8 cellular contexts compared by ENCODE assay signal in the genomic region with DNA sequence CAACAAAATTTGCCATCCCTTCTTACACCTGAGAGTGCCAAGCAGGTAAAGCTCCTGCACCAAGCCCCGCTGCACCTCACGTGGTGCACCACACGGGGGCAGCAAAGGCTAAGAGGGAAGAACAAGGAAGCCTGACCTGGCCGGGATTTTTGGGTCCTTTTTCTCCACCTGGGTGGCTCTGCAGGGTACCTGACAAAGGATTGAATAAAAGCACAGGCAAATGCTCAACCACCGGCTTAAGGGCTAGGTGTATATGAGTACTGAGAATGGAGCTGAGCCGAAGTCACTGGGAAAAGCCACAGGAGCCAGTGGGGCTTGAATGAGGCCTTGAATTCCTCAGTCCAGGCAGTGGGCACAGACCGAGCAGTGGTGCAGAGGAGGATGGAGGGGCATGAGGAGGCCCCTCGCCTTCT. TPM values are rescaled to one million over a fixed set of nuclear protein-coding genes. Genes with fewer than 3 reads are reported as not detected.
DNase-seq lines count a peak whose midpoint lies in the region; ATAC-seq, FAIRE-seq and TF ChIP-seq lines count a peak whose summit lies in the region.

No MANE protein-coding gene starts in this region.

- no peaks in the 10 kb centered on the region for H3K9me3 ChIP-seq in small intestine (ENCODE audit: control insufficient read depth, low read depth)

- peak; percentile 32 for DNase-seq in activated gamma-delta T cell treated with Interleukin-2 at 50 U/mL for 16 hours
- no peak for DNase-seq in activated gamma-delta T cell (lab: John Stamatoyannopoulos, UW)
- DNase-seq in NB4 (ENCODE audit: low read depth): peak; percentile 53
- peak; percentile 57 for DNase-seq in SW480 (ENCODE audit: low spot score)
- peak in 40 of 58 donors; percentile 6 to 74 (median 28) for DNase-seq in anterior cingulate cortex (lab: John Stamatoyannopoulos, UW)
- DNase-seq in hippocampal formation (lab: John Stamatoyannopoulos, UW): peak; percentile 25 to 51
- peak; percentile 77 for DNase-seq in small intestine

- ATAC-seq in GM18858 (IDR thresholded peaks at IDR 0.05; ENCODE audit: unreplicated experiment): no peak

- no peaks in the 10 kb centered on the region for H3K4me1 ChIP-seq in small intestine (ENCODE audit: control insufficient read depth in 2 of 2, insufficient read depth in 1 of 2, low read depth in 1 of 2, low read length in 1 of 2)

- H3K27ac ChIP-seq in small intestine (ENCODE audit: low read depth in 1 of 2, low read length in 1 of 2): no peak overlapping the region

- 13 to 20% (median 18%) methylated on average over 8 of the region's 8 CpGs for WGBS in small intestine, 3 donors

- FAIRE-seq in small intestine (lab: Jason Lieb, UNC): no peak

- no peaks in the 10 kb centered on the region for H3K27me3 ChIP-seq in small intestine (ENCODE audit: control insufficient read depth in 2 of 2, insufficient read depth in 2 of 2, low read length in 2 of 2)

- H3K4me3 ChIP-seq in NB4 (ENCODE audit: low read depth, low read length) (no peak overlapping the region), small intestine (ENCODE audit: low read depth in 1 of 2, low read length in 2 of 2) (no peak overlapping the region)

- no peak for TF ChIP-seq POLR2A in NB4 (IDR thresholded peaks at IDR 0.05; ENCODE audit: extremely low read depth, insufficient read length)

- H3K36me3 ChIP-seq in small intestine (ENCODE audit: control insufficient read depth in 2 of 2, insufficient read depth in 2 of 2, low read length in 2 of 2): no peaks in the 10 kb centered on the region

- TF ChIP-seq CTCF in NB4 (IDR thresholded peaks at IDR 0.05; ENCODE audit: low read depth, low read length): peak; percentile 91

RNA-seq across cellular contexts. Expression of a gene that starts 36.4 kb away (rescaled TPM):
- 1 to 10 TPM; 1.3 to 1.6 (median 1.5) TPM for polyA plus RNA-seq in small intestine
